3 cellular contexts compared by ENCODE assay signal in genomic region chr21:32172106-32172505, GRCh38.
"Had no signal": no experiment of that assay in that cellular context is flagged by ENCODE, and none has a peak within 500 bp of the region (broad histone marks: within the 10 kb centered on the region; RNA-seq: fewer than 3 reads in every experiment).

No MANE protein-coding gene starts in this region.

- H3K4me3 ChIP-seq: GM12878 had no signal

- ATAC-seq: GM12878 had no signal

- DNase-seq: GDM1, GF-D8 had no signal
